In the genomic region with DNA sequence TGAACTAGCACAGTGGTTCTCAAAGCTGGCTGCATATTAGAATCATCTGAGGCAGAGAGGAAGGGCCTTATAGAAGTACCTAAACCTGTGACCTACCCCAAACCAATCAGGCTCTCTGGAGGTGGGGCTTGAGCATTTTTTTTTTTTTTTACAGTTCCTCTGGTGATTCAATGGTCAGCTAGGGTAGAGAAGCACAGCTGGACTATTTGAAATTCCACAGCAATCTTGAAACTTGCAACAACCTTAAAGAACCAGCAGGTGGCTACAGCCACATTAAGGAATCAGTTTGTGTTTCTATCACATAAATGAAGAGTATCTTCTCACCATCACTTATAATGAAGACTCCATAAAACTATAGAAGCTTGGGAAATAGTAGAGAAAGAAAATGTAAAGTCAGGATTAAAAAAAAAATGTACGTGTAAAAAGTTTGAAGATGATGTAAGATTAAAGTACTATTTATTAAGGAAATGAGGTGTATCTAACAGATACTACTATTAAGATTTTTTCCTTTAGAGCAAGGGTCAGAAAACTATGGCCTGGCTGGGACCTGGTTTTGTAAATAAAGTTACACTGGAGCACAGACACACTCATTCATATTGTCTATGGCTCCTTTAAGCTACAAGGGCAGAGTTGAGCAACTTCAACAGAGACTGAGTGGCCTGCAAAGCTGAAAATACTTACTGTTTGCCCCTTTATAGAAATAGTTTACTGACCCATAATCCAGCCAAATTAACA, we compare ENCODE assay signal across 8 cellular contexts. TPM values are rescaled to one million over a fixed set of nuclear protein-coding genes. Genes with fewer than 3 reads are reported as not detected.
DNase-seq lines count a peak whose midpoint lies in the region; ATAC-seq and TF ChIP-seq lines count a peak whose summit lies in the region.

No MANE protein-coding gene starts in this region.

- H3K4me1 ChIP-seq in PC-9 (replicated peaks; ENCODE audit: insufficient read depth) (peaks cover 33% of the 10 kb centered on the region), gastrocnemius medialis (peaks cover 11 to 15% of the 10 kb centered on the region in 2 donors)

- no TSS peak for BruUV-seq in PC-9 (replicated peaks; lab: Mats Ljungman, UMichigan)

- intact Hi-C loops in PC-9 (cut with micrococcal nuclease; ENCODE audit: unreplicated experiment) (loop anchor here (5.0 kb wide), 2 partner anchors 57 to 552 kb away; partner anchors contain the start of gene EGR2), gastrocnemius medialis (cut with DNase I; ENCODE audit: low total_unique reads) (no loop called here)

- H3K36me3 Mint-ChIP-seq in neural crest cell (ENCODE audit: low read depth), result peaks cover 2% of the 10 kb centered on the region

- DNase-seq in SKM-1 treated with dmso at 0.1 percent for 144 hours (lab: John Stamatoyannopoulos, UW; ENCODE audit: unreplicated experiment), result peak; percentile 44
- no peak for DNase-seq in SKM-1 (lab: John Stamatoyannopoulos, UW; ENCODE audit: unreplicated experiment)
- peak; percentile 36 to 80 for DNase-seq in PC-9
- peak; percentile 24 to 25 for DNase-seq in erythroblast (lab: John Stamatoyannopoulos, UW)
- DNase-seq in neural crest cell (ENCODE audit: low read depth, low spot score), result no peak
- DNase-seq in gastrocnemius medialis, result no peak
- DNase-seq in effector CD4-positive, alpha-beta T cell, result no peak

- no peaks in the 10 kb centered on the region for H3K9me2 ChIP-seq in PC-9 (ENCODE audit: insufficient read depth)

- H3K27me3 ChIP-seq in PC-9 (ENCODE audit: insufficient read depth, low read depth), result no peaks in the 10 kb centered on the region
- peaks cover 10 to 17% (median 15%) of the 10 kb centered on the region in 3 donors for H3K27me3 ChIP-seq in gastrocnemius medialis

- ATAC-seq in HG02884 (IDR thresholded peaks at IDR 0.05; ENCODE audit: unreplicated experiment) (peak; percentile 39), gastrocnemius medialis (no peak)

- TF ChIP-seq POLR2A in erythroblast (IDR thresholded peaks at IDR 0.05; ENCODE audit: low read length) (no peak), gastrocnemius medialis (IDR thresholded peaks at IDR 0.05) (no peak)

- POLR2A ChIA-PET in PC-9 (lab: Charles Lee; ENCODE audit: unreplicated experiment), result interaction anchor here (0.6 to 0.7 kb wide), 3 partner anchors 58 to 712 kb away, joined by 5 to 9 read pairs (median 6); no protein-coding TSS in a partner anchor

- in situ Hi-C loops in gastrocnemius medialis (cut with MboI; ENCODE audit: low sequenced_read_pairs in 4 of 4), result loop anchor here in 3 of 4 donors (25.0 kb wide), 2 partner anchors 378 to 1453 kb away; no protein-coding TSS in a partner anchor

- H3K9me3 Mint-ChIP-seq in neural crest cell, result no peaks in the 10 kb centered on the region

- no peaks in the 10 kb centered on the region for H3K9me3 ChIP-seq in PC-9 (ENCODE audit: insufficient read depth, low read depth)
- no peaks in the 10 kb centered on the region for H3K9me3 ChIP-seq in gastrocnemius medialis

- H3K79me2 ChIP-seq in PC-9 (ENCODE audit: low read depth), result peaks cover 47% of the 10 kb centered on the region

- no peak overlapping the region for H3K27ac Mint-ChIP-seq in neural crest cell (ENCODE audit: unreplicated experiment)

- H2AFZ ChIP-seq in PC-9, result no peak overlapping the region

- H3F3A ChIP-seq in PC-9 (ENCODE audit: insufficient read depth, low read depth), result peaks cover 11% of the 10 kb centered on the region; the same call in 1 of the 2 replicates

- no peak overlapping the region for H3K4me3 ChIP-seq in PC-9
- H3K4me3 ChIP-seq in gastrocnemius medialis, result no peak overlapping the region

- H3K27me3 Mint-ChIP-seq in neural crest cell (ENCODE audit: low read depth), result peaks cover 9% of the 10 kb centered on the region

- CTCF ChIA-PET in PC-9 (lab: Charles Lee), result interaction anchor here (0.5 to 1.7 kb wide), 8 partner anchors 20 to 1369 kb away, joined by 3 to 9 read pairs (median 4); no protein-coding TSS in a partner anchor

- peak overlapping the region; percentile 15; the same call in 1 of the 2 replicates for H3K4me2 ChIP-seq in PC-9

- H3K27ac ChIP-seq in PC-9 (0 out of 2 replicates have a peak overlapping the region, but pooled peaks have one; percentile 31), gastrocnemius medialis (no peak overlapping the region)

- H3K36me3 ChIP-seq in PC-9 (ENCODE audit: low read depth), result no peaks in the 10 kb centered on the region
- no peaks in the 10 kb centered on the region for H3K36me3 ChIP-seq in gastrocnemius medialis

- peaks cover 38% of the 10 kb centered on the region for H3K4me1 Mint-ChIP-seq in neural crest cell

- no peaks in the 10 kb centered on the region for H4K20me1 ChIP-seq in PC-9 (ENCODE audit: insufficient read depth)

- peak overlapping the region; percentile 60 for H3K4me3 Mint-ChIP-seq in neural crest cell

- TF ChIP-seq CTCF in PC-9 (conservative IDR thresholded peaks at IDR 0.05), result peak; percentile 88
- peak; percentile 77 for TF ChIP-seq CTCF in neural crest cell (conservative IDR thresholded peaks at IDR 0.05)
- TF ChIP-seq CTCF in gastrocnemius medialis (IDR thresholded peaks at IDR 0.05 in 4 of 5, conservative IDR thresholded peaks at IDR 0.05 in 1 of 5), result peak in 2 of 5 experiments; percentile 28 to 43

RNA-seq across cellular contexts. Expression of gene RTKN2, which starts 3.8 kb away (rescaled TPM):
- 16.1 and 18.5 TPM in 2 replicates for total RNA-seq in PC-9 (2021)
- total RNA-seq in neural crest cell, result 27.5 and 29.2 TPM in 2 replicates
- total RNA-seq in gastrocnemius medialis, result not detected

Comparison
In these comparisons a context has a peak if more than half of its experiments do, and no peak if none do; other contexts are left out.
1. DNase-seq: peak in SKM-1 treated with dmso at 0.1 percent for 144 hours (single experiment), PC-9 (2 of 2) and erythroblast (2 of 2); none in SKM-1 (single experiment), neural crest cell (single experiment), gastrocnemius medialis (0 of 2) and effector CD4-positive, alpha-beta T cell (single experiment).
2. RNA of gene RTKN2, which starts 3.8 kb away (total RNA-seq): 27.5 to 29.2 TPM in neural crest cell and 16.1 to 18.5 TPM in PC-9; not detected in gastrocnemius medialis; every median in the first group is over 10 times any median in the second.